17 cellular contexts compared by ENCODE assay signal in the genomic region with DNA sequence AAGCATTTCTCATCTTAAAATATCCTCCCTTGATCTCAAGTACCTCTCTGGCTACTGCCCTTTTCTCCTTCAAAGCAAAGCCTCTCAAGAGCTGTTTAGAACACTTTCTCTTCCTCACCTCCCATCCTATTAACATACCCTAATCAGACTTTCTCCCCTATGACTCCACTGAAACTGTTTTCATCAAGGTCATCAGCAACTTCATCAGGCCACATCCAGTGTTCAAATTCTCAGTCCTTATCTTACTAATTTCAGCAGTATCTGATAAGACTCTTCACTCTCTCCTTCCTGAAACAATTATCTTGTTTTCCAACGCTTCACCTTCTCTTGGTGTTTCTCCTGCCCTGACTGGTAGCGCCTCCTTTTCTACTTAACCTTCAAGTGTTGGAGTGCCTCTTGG. TPM values are rescaled to one million over a fixed set of nuclear protein-coding genes. Genes with fewer than 3 reads are reported as not detected.
A peak's percentile ranks its signal among the peaks of the same experiment; 100 is the strongest.
DNase-seq lines count a peak whose midpoint lies in the region; ATAC-seq and TF ChIP-seq lines count a peak whose summit lies in the region.
"Had no signal": no experiment of that assay in that cellular context is flagged by ENCODE, and none has a peak within 500 bp of the region (broad histone marks: within the 10 kb centered on the region; RNA-seq: fewer than 3 reads in every experiment).

No MANE protein-coding gene starts in this region.

- H3K18ac ChIP-seq in mesenchymal stem cell (ENCODE audit: low read depth in 1 of 2, low read length in 2 of 2) = no peak overlapping the region

- POLR2A ChIA-PET in GM10248 (lab: Yijun Ruan, JAX) = no interaction called here
- POLR2A ChIA-PET in activated CD4-positive, alpha-beta memory T cell treated with anti-CD3 and anti-CD28 coated beads for 36 hours (lab: Charles Lee) = interaction anchor here (1.5 to 12.4 kb wide), 3 partner anchors 16 to 111 kb away, joined by 6 to 151 read pairs (median 56); no protein-coding TSS in a partner anchor

- no peak overlapping the region for H2AK5ac ChIP-seq in mesenchymal stem cell (ENCODE audit: low read length, severe bottlenecking)

- no peak overlapping the region for H2BK120ac ChIP-seq in mesenchymal stem cell (ENCODE audit: low read depth, low read length)

- peaks cover 8 to 15% of the 10 kb centered on the region in 2 donors for H3K36me3 Mint-ChIP-seq in CD14-positive monocyte
- peaks cover 28% of the 10 kb centered on the region for H3K36me3 Mint-ChIP-seq in activated CD4-positive, alpha-beta memory T cell treated with anti-CD3 and anti-CD28 coated beads for 36 hours
- no peaks in the 10 kb centered on the region for H3K36me3 Mint-ChIP-seq in immature natural killer cell
- H3K36me3 Mint-ChIP-seq: WTC11 had no signal

- no peak overlapping the region for H3K4ac ChIP-seq in mesenchymal stem cell (ENCODE audit: low read depth in 1 of 2, low read length in 2 of 2)

- no peak overlapping the region for H4K91ac ChIP-seq in mesenchymal stem cell (ENCODE audit: low read length)

- CTCF ChIA-PET in GM10248 (lab: Yijun Ruan, JAX) = interaction anchor here (1.1 to 7.2 kb wide), 2 partner anchors 15 to 110 kb away, joined by 3 to 47 read pairs; no protein-coding TSS in a partner anchor
- CTCF ChIA-PET in activated CD4-positive, alpha-beta memory T cell treated with anti-CD3 and anti-CD28 coated beads for 36 hours (lab: Charles Lee) = interaction anchor here (0.9 to 12.3 kb wide), 5 partner anchors 14 to 137 kb away, joined by 3 to 104 read pairs (median 8); no protein-coding TSS in a partner anchor

- H2AFZ ChIP-seq in mesenchymal stem cell (ENCODE audit: low read depth, low read length) = no peak overlapping the region
- H2AFZ ChIP-seq in smooth muscle cell (ENCODE audit: low read depth) = no peak overlapping the region

- H3K27ac ChIP-seq in mesenchymal stem cell (ENCODE audit: low read length, poor library complexity, severe bottlenecking) = no peak overlapping the region
- H3K27ac ChIP-seq in smooth muscle cell (ENCODE audit: low read depth) = no peak overlapping the region
- H3K27ac ChIP-seq: epithelial cell of prostate had no signal

- H3K4me3 ChIP-seq in mesenchymal stem cell (ENCODE audit: insufficient read depth in 1 of 2, low read depth in 1 of 2, low read length in 2 of 2) (no peak overlapping the region), smooth muscle cell (no peak overlapping the region)

- peaks cover 35% of the 10 kb centered on the region for H3K79me2 ChIP-seq in smooth muscle cell (ENCODE audit: low read depth)

- H3K4me1 ChIP-seq in mesenchymal stem cell (ENCODE audit: control insufficient read depth, insufficient read depth, low read depth, low read length) (peaks cover 3% of the 10 kb centered on the region), smooth muscle cell (ENCODE audit: low read depth) (peaks cover 10% of the 10 kb centered on the region)

- H2BK15ac ChIP-seq in mesenchymal stem cell (ENCODE audit: low read depth, poor library complexity, severe bottlenecking) = no peak overlapping the region

- H3K79me1 ChIP-seq in mesenchymal stem cell (replicated peaks; ENCODE audit: low read length, poor library complexity, severe bottlenecking) = peaks cover 3% of the 10 kb centered on the region

- H3K36me3 ChIP-seq in mesenchymal stem cell (ENCODE audit: control insufficient read depth in 1 of 2, insufficient read depth in 2 of 2, low read depth in 1 of 2, low read length in 2 of 2) (no peaks in the 10 kb centered on the region), smooth muscle cell (ENCODE audit: low read depth) (no peaks in the 10 kb centered on the region)
- H3K36me3 ChIP-seq: Peyer's patch had no signal

- no peaks in the 10 kb centered on the region for H3K9me3 ChIP-seq in mesenchymal stem cell (ENCODE audit: control insufficient read depth, low read length)
- H3K9me3 ChIP-seq in smooth muscle cell (replicated peaks; ENCODE audit: low read depth) = no peaks in the 10 kb centered on the region
- H3K9me3 ChIP-seq: Peyer's patch had no signal

- DNase-seq in CD14-positive monocyte (ENCODE audit: low spot score) (no peak), GM10248 (ENCODE audit: extremely low spot score) (peak; percentile 45), immature natural killer cell (no peak), NCI-H1694 (lab: John Stamatoyannopoulos, UW) (no peak), mesenchymal stem cell (no peak), smooth muscle cell (lab: John Stamatoyannopoulos, UW; ENCODE audit: unreplicated experiment) (no peak)
- DNase-seq in activated CD4-positive, alpha-beta memory T cell treated with anti-CD3 and anti-CD28 coated beads for 36 hours = no peak
- DNase-seq: activated effector memory CD4-positive, alpha-beta T cell treated with Interleukin-2 at 50 U/mL for 16 hours; head of caudate nucleus; Karpas-422; NCI-H1417 treated with DMSO at 0.1 percent for 48 hours; NCI-H446 treated with DMSO at 0.1 percent for 48 hours; Peyer's patch; posterior cingulate gyrus had no signal

- no peaks in the 10 kb centered on the region for H3K9me3 Mint-ChIP-seq in CD14-positive monocyte
- H3K9me3 Mint-ChIP-seq in activated CD4-positive, alpha-beta memory T cell treated with anti-CD3 and anti-CD28 coated beads for 36 hours = no peaks in the 10 kb centered on the region
- H3K9me3 Mint-ChIP-seq in immature natural killer cell = no peaks in the 10 kb centered on the region
- H3K9me3 Mint-ChIP-seq: WTC11 had no signal

- peaks cover 64% of the 10 kb centered on the region for H3K4me1 Mint-ChIP-seq in CD14-positive monocyte
- H3K4me1 Mint-ChIP-seq in activated CD4-positive, alpha-beta memory T cell treated with anti-CD3 and anti-CD28 coated beads for 36 hours (ENCODE audit: low read depth) = peaks cover 54% of the 10 kb centered on the region
- H3K4me1 Mint-ChIP-seq in immature natural killer cell = peaks cover 63 to 72% of the 10 kb centered on the region in 2 donors

- H3K27me3 Mint-ChIP-seq in CD14-positive monocyte (ENCODE audit: low read depth in 3 of 3) = no peaks in the 10 kb centered on the region
- H3K27me3 Mint-ChIP-seq in activated CD4-positive, alpha-beta memory T cell treated with anti-CD3 and anti-CD28 coated beads for 36 hours = no peaks in the 10 kb centered on the region
- H3K27me3 Mint-ChIP-seq in immature natural killer cell (ENCODE audit: low read depth in 3 of 3) = peaks cover 0 to 3% (median 0%) of the 10 kb centered on the region in 3 donors

- H3K4me2 ChIP-seq in mesenchymal stem cell (ENCODE audit: low read length, poor library complexity, severe bottlenecking) (no peak overlapping the region), smooth muscle cell (no peak overlapping the region)

- no peak overlapping the region for H3K14ac ChIP-seq in mesenchymal stem cell (ENCODE audit: low read length in 2 of 2)

- H3K4me3 Mint-ChIP-seq in CD14-positive monocyte (peak overlapping the region in 1 of 2 donors; percentile 1), immature natural killer cell (peak overlapping the region; percentile 63 to 96 (median 83))
- H3K4me3 Mint-ChIP-seq in activated CD4-positive, alpha-beta memory T cell treated with anti-CD3 and anti-CD28 coated beads for 36 hours = peak overlapping the region; percentile 47
- H3K4me3 Mint-ChIP-seq: WTC11 had no signal

- intact Hi-C loops in CD14-positive monocyte (cut with micrococcal nuclease) = loop anchor here (5.0 to 10.0 kb wide), 2 partner anchors 117 to 416 kb away; partner anchors contain the start of genes DENND2D (in 1 of the 2) and INKA2 (in 1 of the 2)
- intact Hi-C loops in activated CD4-positive, alpha-beta memory T cell treated with anti-CD3 and anti-CD28 coated beads for 36 hours (cut with micrococcal nuclease) = loop anchor here (2.0 to 5.0 kb wide), 4 partner anchors 17 to 741 kb away; partner anchors contain the start of gene DDX20

- no peak for TF ChIP-seq CTCF in CD14-positive monocyte (IDR thresholded peaks at IDR 0.05)
- TF ChIP-seq CTCF in GM10248 (IDR thresholded peaks at IDR 0.05; ENCODE audit: control extremely low read depth, extremely low read depth, low read depth, missing control alignments) = no peak
- TF ChIP-seq CTCF in smooth muscle cell (IDR thresholded peaks at IDR 0.05; ENCODE audit: borderline replicate concordance, insufficient read depth, poor library complexity, severe bottlenecking) = no peak

- H3K27me3 ChIP-seq in mesenchymal stem cell (ENCODE audit: control insufficient read depth in 1 of 2, insufficient read depth in 1 of 2, low read length in 2 of 2) (no peaks in the 10 kb centered on the region), smooth muscle cell (ENCODE audit: low read depth) (no peaks in the 10 kb centered on the region)
- H3K27me3 ChIP-seq: Peyer's patch had no signal

- peaks cover 28% of the 10 kb centered on the region for H4K20me1 ChIP-seq in smooth muscle cell (ENCODE audit: low read depth)

- WGBS in mesenchymal stem cell = 74% methylated on average over 2 of the region's 2 CpGs
- 89% methylated on average over 2 of the region's 2 CpGs for WGBS in smooth muscle cell (ENCODE audit: low lambda C conversion rate)

- no peak overlapping the region for H4K8ac ChIP-seq in mesenchymal stem cell (ENCODE audit: low read length)

- ATAC-seq in HG03139 (IDR thresholded peaks at IDR 0.05; ENCODE audit: unreplicated experiment) = no peak
- ATAC-seq: WTC11 had no signal

- H3F3A ChIP-seq in smooth muscle cell (ENCODE audit: low read depth) = no peaks in the 10 kb centered on the region

- peak overlapping the region in 6 of 7 donors; percentile 6 to 97 (median 57) for H3K27ac Mint-ChIP-seq in CD14-positive monocyte
- peak overlapping the region; percentile 94 for H3K27ac Mint-ChIP-seq in activated CD4-positive, alpha-beta memory T cell treated with anti-CD3 and anti-CD28 coated beads for 36 hours
- H3K27ac Mint-ChIP-seq in immature natural killer cell = peak overlapping the region in 5 of 6 donors; percentile 31 to 82 (median 52)
- H3K27ac Mint-ChIP-seq: WTC11 had no signal

- no peak overlapping the region for H2BK5ac ChIP-seq in mesenchymal stem cell (ENCODE audit: low read depth, low read length, poor library complexity, severe bottlenecking)

- no peak overlapping the region for H2BK12ac ChIP-seq in mesenchymal stem cell (ENCODE audit: low read length in 2 of 2)

- H3K9ac ChIP-seq in mesenchymal stem cell (ENCODE audit: low read length) (no peak overlapping the region), smooth muscle cell (ENCODE audit: low read depth) (no peak overlapping the region)

- H3K23ac ChIP-seq in mesenchymal stem cell (ENCODE audit: low read length in 2 of 2) = no peak overlapping the region

RNA-seq across cellular contexts. Expression of gene RAP1A, which starts 1.5 kb away (rescaled TPM):
- 10 to 100 TPM; 41.2 to 75.3 TPM for polyA plus RNA-seq in CD14-positive monocyte
- total RNA-seq in activated CD4-positive, alpha-beta memory T cell treated with anti-CD3 and anti-CD28 coated beads for 36 hours = 100 to 1,000 TPM; 292 to 294 TPM
- 10 to 100 TPM; 45.6 to 67.3 (median 61.1) TPM for polyA plus RNA-seq in immature natural killer cell
- 84.9 TPM for polyA plus RNA-seq in mesenchymal stem cell (2013, experiment 1 of 2)
- polyA plus RNA-seq in mesenchymal stem cell (2013, experiment 2 of 2) = 88.5 TPM
- 49.4 and 64.9 TPM in 2 replicates for total RNA-seq in smooth muscle cell
- polyA plus RNA-seq in smooth muscle cell = 36.8 and 39.8 TPM in 2 replicates
